ENCODE assay signal across 19 cellular contexts in the genomic region with DNA sequence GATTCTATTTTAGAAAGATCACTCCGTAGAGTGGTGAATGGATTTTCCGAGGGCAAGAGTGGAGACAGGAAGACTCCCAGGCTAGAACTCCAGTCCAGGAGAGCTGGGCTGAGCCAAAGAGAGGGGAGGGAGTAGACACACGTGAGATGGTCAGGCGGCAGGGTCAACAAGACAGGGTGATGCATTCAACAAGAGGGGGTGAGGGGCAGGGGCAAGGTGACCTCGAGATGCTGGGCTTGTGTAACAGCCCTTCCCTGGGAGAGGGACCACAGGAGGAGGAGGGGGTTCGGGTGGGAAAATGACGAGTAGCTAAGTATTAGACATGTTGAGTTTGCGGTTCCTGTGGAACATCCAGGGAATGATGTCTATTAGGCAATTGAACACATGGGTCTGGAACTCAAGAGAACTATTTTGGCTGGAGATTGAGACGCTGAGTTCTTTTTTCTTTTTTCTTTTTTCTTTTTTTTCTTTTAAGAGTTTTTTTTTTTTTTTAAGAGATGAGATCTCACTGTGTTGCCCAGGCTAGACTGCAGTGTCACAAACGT. TPM values are rescaled to one million over a fixed set of nuclear protein-coding genes. Genes with fewer than 3 reads are reported as not detected.
"Had no signal": no experiment of that assay in that cellular context is flagged by ENCODE, and none has a peak within 500 bp of the region (broad histone marks: within the 10 kb centered on the region; RNA-seq: fewer than 3 reads in every experiment).

No MANE protein-coding gene starts in this region.

- H3K9ac ChIP-seq: KMS-11 had no signal

- DNase-seq: activated CD4-positive, alpha-beta T cell treated with anti-CD3 and anti-CD28 coated beads for 4 hours; activated CD4-positive, alpha-beta T cell treated with anti-CD3 and anti-CD28 coated beads, Interleukin-2, amount 50 U/mL, for 4 hours; activated CD8-positive, alpha-beta memory T cell treated with anti-CD3 and anti-CD28 coated beads, Interleukin-2, amount 50 U/mL, for 48 hours; activated CD8-positive, alpha-beta T cell treated with anti-CD3 and anti-CD28 coated beads, Interleukin-2, amount 10 ng/mL, durations not matched to agents 7 days and 5 days; activated naive CD4-positive, alpha-beta T cell; activated T-cell treated with anti-CD3 and anti-CD28 coated beads, Interleukin-2, amount 50 U/mL, for 1 hour; body of pancreas; MG63; MV-4-11; NCI-H1417 treated with DMSO at 0.1 percent for 48 hours; NCI-H1694 treated with DMSO at 0.1 percent for 48 hours; NCI-H510A treated with DMSO at 0.1 percent for 48 hours; Peyer's patch; Right ventricle myocardium superior; SJCRH30; SW 1271 had no signal

- H3K4me1 ChIP-seq: ascending aorta, body of pancreas, Peyer's patch, SJCRH30 had no signal

- H3K4me3 ChIP-seq: ascending aorta, body of pancreas, MG63, Peyer's patch, SJCRH30 had no signal

- H3K36me3 ChIP-seq: ascending aorta, MG63, Peyer's patch, SJCRH30 had no signal

- H3K27ac ChIP-seq: ascending aorta, body of pancreas, KMS-11, Peyer's patch, RWPE1, SJCRH30 had no signal

- H3K27me3 ChIP-seq: ascending aorta, Peyer's patch had no signal

- H3K9me3 ChIP-seq: ascending aorta, body of pancreas, MG63, Peyer's patch, SJCRH30 had no signal

- H3K4me2 ChIP-seq: KMS-11 had no signal

RNA-seq across cellular contexts. Expression of gene RSPO1, which starts 13.3 kb away (rescaled TPM):
- total RNA-seq: activated CD8-positive, alpha-beta T cell treated with anti-CD3 and anti-CD28 coated beads, Interleukin-2, amount 10 ng/mL, durations not matched to agents 7 days and 5 days; ascending aorta; Right ventricle myocardium superior; SJCRH30 had no signal
